Comparison of ENCODE assay signal across 8 cellular contexts in the genomic region with DNA sequence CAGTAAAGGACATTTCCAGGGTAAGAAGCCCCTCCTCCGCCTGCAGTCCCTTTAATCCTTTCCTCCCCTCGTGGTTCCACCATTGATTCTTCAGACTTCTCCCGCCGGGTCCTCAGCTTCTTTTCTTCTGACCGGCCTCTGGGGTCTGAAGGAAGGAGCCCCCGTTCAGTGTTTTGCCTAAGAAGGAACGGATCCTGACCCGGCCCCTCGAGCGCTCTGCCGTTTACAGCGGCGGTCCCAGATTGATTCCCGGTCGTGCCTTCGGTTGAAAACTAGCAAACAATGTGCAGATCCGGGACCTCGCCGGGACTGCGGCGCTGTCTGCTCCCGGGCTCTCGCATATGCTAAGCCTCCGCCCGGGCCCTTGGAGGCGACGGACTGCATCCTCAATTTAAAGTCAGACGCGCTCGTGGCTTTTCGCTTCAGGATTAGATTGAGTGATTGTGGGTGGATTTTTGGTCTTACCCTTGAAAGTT. TPM values are rescaled to one million over a fixed set of nuclear protein-coding genes. Genes with fewer than 3 reads are reported as not detected.
DNase-seq lines count a peak whose midpoint lies in the region; ATAC-seq and TF ChIP-seq lines count a peak whose summit lies in the region.

No MANE protein-coding gene starts in this region.

- ATAC-seq in foreskin keratinocyte (peak; percentile 58), HG03442 (IDR thresholded peaks at IDR 0.05; ENCODE audit: unreplicated experiment) (no peak)

- H3K4me1 ChIP-seq in Peyer's patch (peaks cover 0 to 10% (median 0%) of the 10 kb centered on the region in 4 donors), foreskin keratinocyte (peaks cover 9% of the 10 kb centered on the region)

- TF ChIP-seq RAD21 in neural cell (conservative IDR thresholded peaks at IDR 0.05) = no peak

- no peak for TF ChIP-seq POLR2A in Peyer's patch (IDR thresholded peaks at IDR 0.05)

- H3K4me2 ChIP-seq in neural cell (ENCODE audit: low read length) = peak overlapping the region; percentile 89

- TF ChIP-seq EP300 in neural cell (conservative IDR thresholded peaks at IDR 0.05; ENCODE audit: poor library complexity, severe bottlenecking) = no peak

- peak overlapping the region; percentile 79 for H3K4me3 ChIP-seq in GM06990 (replicated peaks; ENCODE audit: low read depth, low read length)
- H3K4me3 ChIP-seq in Peyer's patch = peak overlapping the region; percentile 73 to 97 (median 86)
- peak overlapping the region; percentile 90 for H3K4me3 ChIP-seq in neural cell (ENCODE audit: low read length)

- H3K36me3 ChIP-seq in GM06990 (ENCODE audit: control insufficient read depth, insufficient read depth, low read length) = no peaks in the 10 kb centered on the region; the same call in none of the 2 replicates
- no peaks in the 10 kb centered on the region for H3K36me3 ChIP-seq in Peyer's patch
- H3K36me3 ChIP-seq in neural cell (ENCODE audit: insufficient read depth, low read length) = no peaks in the 10 kb centered on the region

- no peaks in the 10 kb centered on the region for H3K27me3 ChIP-seq in GM06990 (replicated peaks; ENCODE audit: control insufficient read depth, insufficient read depth, low read length)
- no peaks in the 10 kb centered on the region for H3K27me3 ChIP-seq in Peyer's patch
- no peaks in the 10 kb centered on the region for H3K27me3 ChIP-seq in foreskin keratinocyte
- H3K27me3 ChIP-seq in neural cell (ENCODE audit: insufficient read depth, low read depth, low read length) = no peaks in the 10 kb centered on the region

- H3K79me2 ChIP-seq in neural cell (replicated peaks; ENCODE audit: insufficient read depth, low read length) = peaks cover 51% of the 10 kb centered on the region

- H3K9ac ChIP-seq in neural cell (ENCODE audit: low read length) = peak overlapping the region; percentile 80

- H3K9me3 ChIP-seq in Peyer's patch = no peaks in the 10 kb centered on the region
- H3K9me3 ChIP-seq in neural cell (ENCODE audit: low read length) = no peaks in the 10 kb centered on the region

- no peaks in the 10 kb centered on the region for H3K9me2 ChIP-seq in neural cell (ENCODE audit: insufficient read depth, low read length)

- TF ChIP-seq CTCF in GM06990 (IDR thresholded peaks at IDR 0.05; ENCODE audit: insufficient read depth, low read length, poor library complexity, severe bottlenecking) (no peak), Peyer's patch (IDR thresholded peaks at IDR 0.05) (no peak), foreskin keratinocyte (conservative IDR thresholded peaks at IDR 0.05) (no peak), neural cell (IDR thresholded peaks at IDR 0.05; ENCODE audit: poor library complexity, severe bottlenecking) (no peak)

- H4K20me1 ChIP-seq in neural cell (ENCODE audit: insufficient read depth) = no peaks in the 10 kb centered on the region

- peak overlapping the region; percentile 94 to 97 (median 96) for H3K27ac ChIP-seq in Peyer's patch
- peak overlapping the region; percentile 80 for H3K27ac ChIP-seq in foreskin keratinocyte
- peak overlapping the region; percentile 75 for H3K27ac ChIP-seq in neural cell (ENCODE audit: low read length)

- no peak for DNase-seq in GM06990 (ENCODE audit: extremely low read depth, insufficient read length)
- peak; percentile 61 for DNase-seq in HK-2 (ENCODE audit: unreplicated experiment)
- peak; percentile 61 to 82 (median 77) for DNase-seq in Peyer's patch
- peak; percentile 7 for DNase-seq in activated gamma-delta T cell treated with anti-CD3 and anti-CD28 coated beads, Interleukin-2, amount 50 U/mL, for 16 hours (ENCODE audit: low read depth)
- peak; percentile 52 to 75 for DNase-seq in foreskin keratinocyte
- DNase-seq in superior temporal gyrus (ENCODE audit: extremely low spot score) = peak; percentile 58

- peak overlapping the region; percentile 90 for H2AFZ ChIP-seq in neural cell (ENCODE audit: low read depth, low read length)

- H3F3A ChIP-seq in neural cell (ENCODE audit: insufficient read depth, low read length, poor library complexity, severe bottlenecking) = peaks cover 3% of the 10 kb centered on the region

TF ChIP-seq in neural cell, 6 proteins besides CTCF, POLR2A, EP300 and RAD21:
- no peak for TF ChIP-seq SMC3 (conservative IDR thresholded peaks at IDR 0.05; ENCODE audit: poor library complexity)
- no peak for TF ChIP-seq EZH2 (IDR thresholded peaks at IDR 0.05; ENCODE audit: borderline replicate concordance, insufficient read depth, low read length, poor library complexity, severe bottlenecking)
- TF ChIP-seq, protein P1, sequence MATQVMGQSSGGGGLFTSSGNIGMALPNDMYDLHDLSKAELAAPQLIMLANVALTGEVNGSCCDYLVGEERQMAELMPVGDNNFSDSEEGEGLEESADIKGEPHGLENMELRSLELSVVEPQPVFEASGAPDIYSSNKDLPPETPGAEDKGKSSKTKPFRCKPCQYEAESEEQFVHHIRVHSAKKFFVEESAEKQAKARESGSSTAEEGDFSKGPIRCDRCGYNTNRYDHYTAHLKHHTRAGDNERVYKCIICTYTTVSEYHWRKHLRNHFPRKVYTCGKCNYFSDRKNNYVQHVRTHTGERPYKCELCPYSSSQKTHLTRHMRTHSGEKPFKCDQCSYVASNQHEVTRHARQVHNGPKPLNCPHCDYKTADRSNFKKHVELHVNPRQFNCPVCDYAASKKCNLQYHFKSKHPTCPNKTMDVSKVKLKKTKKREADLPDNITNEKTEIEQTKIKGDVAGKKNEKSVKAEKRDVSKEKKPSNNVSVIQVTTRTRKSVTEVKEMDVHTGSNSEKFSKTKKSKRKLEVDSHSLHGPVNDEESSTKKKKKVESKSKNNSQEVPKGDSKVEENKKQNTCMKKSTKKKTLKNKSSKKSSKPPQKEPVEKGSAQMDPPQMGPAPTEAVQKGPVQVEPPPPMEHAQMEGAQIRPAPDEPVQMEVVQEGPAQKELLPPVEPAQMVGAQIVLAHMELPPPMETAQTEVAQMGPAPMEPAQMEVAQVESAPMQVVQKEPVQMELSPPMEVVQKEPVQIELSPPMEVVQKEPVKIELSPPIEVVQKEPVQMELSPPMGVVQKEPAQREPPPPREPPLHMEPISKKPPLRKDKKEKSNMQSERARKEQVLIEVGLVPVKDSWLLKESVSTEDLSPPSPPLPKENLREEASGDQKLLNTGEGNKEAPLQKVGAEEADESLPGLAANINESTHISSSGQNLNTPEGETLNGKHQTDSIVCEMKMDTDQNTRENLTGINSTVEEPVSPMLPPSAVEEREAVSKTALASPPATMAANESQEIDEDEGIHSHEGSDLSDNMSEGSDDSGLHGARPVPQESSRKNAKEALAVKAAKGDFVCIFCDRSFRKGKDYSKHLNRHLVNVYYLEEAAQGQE (IDR thresholded peaks at IDR 0.05; ENCODE audit: borderline replicate concordance) = peak; percentile 38
- no peak for TF ChIP-seq TAF1 (IDR thresholded peaks at IDR 0.05; ENCODE audit: low read depth)

RNA-seq across cellular contexts. Expression of a gene that starts 0.5 kb away (rescaled TPM):
- total RNA-seq in Peyer's patch (10 to 100 TPM in 3 of 4 donors, 1 to 10 TPM in 1; 7.7 to 33.8 (median 12.8) TPM), foreskin keratinocyte (35.3 and 44.1 TPM in 2 replicates)
- polyA plus RNA-seq in foreskin keratinocyte (12.7 and 17.9 TPM in 2 replicates), neural cell (13.0 and 14.9 TPM in 2 replicates)
- 18.3 and 22.0 TPM in 2 replicates for polyA minus RNA-seq in neural cell

RNA-seq across cellular contexts. Expression of a gene that starts 0.6 kb away (rescaled TPM):
- 10 to 100 TPM; 17.8 to 23.9 (median 20.7) TPM for total RNA-seq in Peyer's patch
- total RNA-seq in foreskin keratinocyte = 11.4 and 12.7 TPM in 2 replicates
- 3.4 and 4.5 TPM in 2 replicates for polyA plus RNA-seq in foreskin keratinocyte
- polyA plus RNA-seq in neural cell = 20.1 and 61.6 TPM in 2 replicates
- polyA minus RNA-seq in neural cell = 24.3 and 31.6 TPM in 2 replicates

RNA-seq across cellular contexts. Expression of a gene that starts 57.3 kb away (rescaled TPM):
- total RNA-seq in Peyer's patch (1 to 10 TPM in 3 of 4 donors, under 1 TPM in 1; 0.88 to 2.5 (median 1.6) TPM), foreskin keratinocyte (0.07 and 0.21 TPM in 2 replicates)
- polyA plus RNA-seq in foreskin keratinocyte (0.01 and 0.08 TPM in 2 replicates), neural cell (41.3 and 46.3 TPM in 2 replicates)
- 111 and 120 TPM in 2 replicates for polyA minus RNA-seq in neural cell
